Comparison of ENCODE assay signal across 26 cellular contexts in genomic region chr18:3429121-3429520, GRCh38. TPM values are rescaled to one million over a fixed set of nuclear protein-coding genes. Genes with fewer than 3 reads are reported as not detected.
DNase-seq lines count a peak whose midpoint lies in the region; ATAC-seq, FAIRE-seq and TF ChIP-seq lines count a peak whose summit lies in the region.
"Had no signal": no experiment of that assay in that cellular context is flagged by ENCODE, and none has a peak within 500 bp of the region (broad histone marks: within the 10 kb centered on the region; RNA-seq: fewer than 3 reads in every experiment).

No MANE protein-coding gene starts in this region.

- H3K14ac ChIP-seq in trophoblast cell (ENCODE audit: low read length), result no peak overlapping the region

- POLR2A ChIA-PET in K562 (lab: Yijun Ruan, JAX), result no interaction called here

- no peak overlapping the region for H3K27ac Mint-ChIP-seq in GM23338
- H3K27ac Mint-ChIP-seq: CD14-positive monocyte; CD4-positive, alpha-beta memory T cell had no signal

- no peak overlapping the region for H2BK5ac ChIP-seq in trophoblast cell (ENCODE audit: low read depth, low read length, poor library complexity)

- no peak overlapping the region for H4K12ac ChIP-seq in trophoblast cell (ENCODE audit: low read depth, low read length)

- in situ Hi-C loops in K562 (cut with MboI), result no loop called here

- no peak overlapping the region for H3K18ac ChIP-seq in trophoblast cell (ENCODE audit: low read length)

- H3K9ac ChIP-seq in K562 (ENCODE audit: insufficient read depth in 1 of 2, low read depth in 2 of 2, low read length in 2 of 2) (no peak overlapping the region), trophoblast cell (ENCODE audit: low read length) (no peak overlapping the region)
- H3K9ac ChIP-seq: BLaER1 had no signal

- no peak overlapping the region for H4K8ac ChIP-seq in trophoblast cell (ENCODE audit: low read depth, low read length)

- intact Hi-C loops in K562 (cut with micrococcal nuclease), result no loop called here

- no peak overlapping the region for H3K4me2 ChIP-seq in GM23338
- H3K4me2 ChIP-seq in K562 (ENCODE audit: insufficient read depth, low read length), result no peak overlapping the region
- H3K4me2 ChIP-seq in trophoblast cell (ENCODE audit: low read length), result no peak overlapping the region
- H3K4me2 ChIP-seq: BLaER1 had no signal

- H3K79me2 ChIP-seq in GM23338 (replicated peaks; ENCODE audit: insufficient read depth) (no peaks in the 10 kb centered on the region), K562 (ENCODE audit: control insufficient read depth, insufficient read depth, low read length) (no peaks in the 10 kb centered on the region), trophoblast cell (ENCODE audit: control insufficient read depth, insufficient read depth, low read length, poor library complexity) (no peaks in the 10 kb centered on the region)

- no peak for FAIRE-seq in K562 (lab: Jason Lieb, UNC)
- FAIRE-seq: A204.1, GM12878, GM12892, GM18507 had no signal

- no peak for TF ChIP-seq POLR2A in K562 (conservative IDR thresholded peaks at IDR 0.05)

- H3K4me1 ChIP-seq in GM23338 (ENCODE audit: insufficient read depth) (peaks cover 8% of the 10 kb centered on the region; the same call in 1 of the 2 replicates), K562 (replicated peaks in 1 of 2; ENCODE audit: control insufficient read depth in 2 of 2, insufficient read depth in 2 of 2, low read length in 2 of 2) (peaks cover 3 to 7% of the 10 kb centered on the region in 2 experiments; a peak in 3 of 5 replicates), trophoblast cell (ENCODE audit: control insufficient read depth in 1 of 2, insufficient read depth in 2 of 2, low read length in 2 of 2) (no peaks in the 10 kb centered on the region)
- no peaks in the 10 kb centered on the region for H3K4me1 ChIP-seq in effector memory CD4-positive, alpha-beta T cell (ENCODE audit: control insufficient read depth, insufficient read depth, low read length, poor library complexity, severe bottlenecking)
- H3K4me1 ChIP-seq: BE2C, BLaER1 had no signal

- no peak overlapping the region for H2BK120ac ChIP-seq in trophoblast cell (ENCODE audit: insufficient read depth, low read length, poor library complexity)

- H3K9me1 ChIP-seq in K562 (ENCODE audit: control insufficient read depth, insufficient read depth, low read length), result no peaks in the 10 kb centered on the region

- no peaks in the 10 kb centered on the region for H3K9me2 ChIP-seq in GM23338 (ENCODE audit: insufficient read depth)

- H3K27me3 ChIP-seq in GM23338 (ENCODE audit: insufficient read depth), result no peaks in the 10 kb centered on the region
- H3K27me3 ChIP-seq in K562 (ENCODE audit: control insufficient read depth in 2 of 2, insufficient read depth in 2 of 2, low read length in 2 of 2), result no peaks in the 10 kb centered on the region
- no peaks in the 10 kb centered on the region for H3K27me3 ChIP-seq in trophoblast cell (ENCODE audit: insufficient read depth, low read length)
- no peaks in the 10 kb centered on the region for H3K27me3 ChIP-seq in effector memory CD4-positive, alpha-beta T cell (replicated peaks; ENCODE audit: control insufficient read depth, insufficient read depth, low read length, poor library complexity, severe bottlenecking)
- H3K27me3 ChIP-seq: BE2C, BLaER1 had no signal

- TF ChIP-seq CTCF in GM23338 (conservative IDR thresholded peaks at IDR 0.05; ENCODE audit: low read depth in 2 of 2) (no peak), K562 (IDR thresholded peaks at IDR 0.05 in 2 of 3, conservative IDR thresholded peaks at IDR 0.05 in 1 of 3; ENCODE audit: insufficient read depth in 2 of 3, low read depth in 1 of 3, low read length in 3 of 3) (no peak)

- DNase-seq in GM23338 (ENCODE audit: low spot score), result no peak
- DNase-seq in K562 (ENCODE audit: extremely low read depth in 1 of 4, low spot score in 3 of 4), result no peak
- DNase-seq in trophoblast cell, result peak; percentile 30 to 80
- DNase-seq in effector memory CD4-positive, alpha-beta T cell, result no peak
- DNase-seq in NCI-H1436 treated with DMSO at 0.1 percent for 48 hours (lab: John Stamatoyannopoulos, UW), result no peak
- DNase-seq: 8988T; ACHN; BE2C; C1 segment of cervical spinal cord; CD4-positive, alpha-beta memory T cell; CD4-positive, CD25-positive, alpha-beta regulatory T cell; CD8-positive, alpha-beta memory T cell; COR-L47; DMS 273 treated with DMSO at 0.1 percent for 48 hours; DMS153; DMS53; DMS79; DND-41; EL; GDM1 had no signal

- peaks cover 2% of the 10 kb centered on the region; the same call in 1 of the 3 replicates for H3K4me1 Mint-ChIP-seq in GM23338
- H3K4me1 Mint-ChIP-seq: CD4-positive, alpha-beta memory T cell; CD4-positive, CD25-positive, alpha-beta regulatory T cell; CD8-positive, alpha-beta memory T cell had no signal

- H3K79me1 ChIP-seq in trophoblast cell (ENCODE audit: low read length), result no peaks in the 10 kb centered on the region

- no peaks in the 10 kb centered on the region for H3K27me3 Mint-ChIP-seq in GM23338 (ENCODE audit: insufficient read depth, low read depth, poor library complexity)
- H3K27me3 Mint-ChIP-seq: CD4-positive, alpha-beta memory T cell; CD4-positive, CD25-positive, alpha-beta regulatory T cell had no signal

- H2AFZ ChIP-seq in GM23338 (peak overlapping the region; percentile 59), K562 (ENCODE audit: low read depth, low read length) (peak overlapping the region; percentile 18; the same call in 1 of the 2 replicates), trophoblast cell (ENCODE audit: insufficient read depth, low read length, poor library complexity) (no peak overlapping the region)

- H3K36me3 ChIP-seq in GM23338 (ENCODE audit: insufficient read depth), result no peaks in the 10 kb centered on the region
- no peaks in the 10 kb centered on the region for H3K36me3 ChIP-seq in K562 (ENCODE audit: control insufficient read depth, insufficient read depth, low read length)
- peaks cover 0 to 3% of the 10 kb centered on the region in 2 experiments for H3K36me3 ChIP-seq in trophoblast cell (ENCODE audit: control insufficient read depth in 1 of 2, insufficient read depth in 2 of 2, low read length in 2 of 2)
- no peaks in the 10 kb centered on the region for H3K36me3 ChIP-seq in effector memory CD4-positive, alpha-beta T cell (ENCODE audit: control insufficient read depth, insufficient read depth, low read length)
- H3K36me3 ChIP-seq: BE2C, BLaER1 had no signal

- no peak overlapping the region for H4K91ac ChIP-seq in trophoblast cell (ENCODE audit: low read depth, low read length)

- ATAC-seq in GM23338 (no peak), K562 (no peak)
- ATAC-seq: GM12878 had no signal

- CTCF ChIA-PET in K562 (lab: Yijun Ruan, JAX; ENCODE audit: low intra/inter-chr PET ratio), result no interaction called here

- WGBS in K562 (ENCODE audit: insufficient coverage, low coverage, missing lambda C conversion rate), result 73% methylated on average over 3 of the region's 3 CpGs
- no CpG with 5 or more reads among the region's 3 CpGs for WGBS in trophoblast cell (ENCODE audit: extremely low coverage, insufficient coverage, insufficient read length)

- H3K27ac ChIP-seq in GM23338 (ENCODE audit: low read depth), result no peak overlapping the region
- no peak overlapping the region for H3K27ac ChIP-seq in K562 (ENCODE audit: extremely low read depth, low read depth, low read length)
- H3K27ac ChIP-seq in trophoblast cell (ENCODE audit: low read depth, low read length), result no peak overlapping the region
- H3K27ac ChIP-seq in effector memory CD4-positive, alpha-beta T cell (ENCODE audit: insufficient read depth, low read length, poor library complexity, severe bottlenecking), result no peak overlapping the region
- H3K27ac ChIP-seq: BLaER1 had no signal

- H3K36me3 Mint-ChIP-seq in GM23338 (ENCODE audit: low read depth), result no peaks in the 10 kb centered on the region
- H3K36me3 Mint-ChIP-seq: CD14-positive monocyte; CD4-positive, alpha-beta memory T cell; CD4-positive, CD25-positive, alpha-beta regulatory T cell; CD8-positive, alpha-beta memory T cell had no signal

- no peak for TF ChIP-seq EP300 in K562 (IDR thresholded peaks at IDR 0.05; ENCODE audit: low read length)

- H4K20me1 ChIP-seq in GM23338 (replicated peaks; ENCODE audit: insufficient read depth) (no peaks in the 10 kb centered on the region), K562 (replicated peaks; ENCODE audit: control insufficient read depth, insufficient read depth, low read length) (no peaks in the 10 kb centered on the region)
- H4K20me1 ChIP-seq: BLaER1 had no signal

- no TSS peak for BruUV-seq in K562 (replicated peaks; lab: Mats Ljungman, UMichigan)

- H3K23ac ChIP-seq in trophoblast cell (ENCODE audit: low read length), result no peak overlapping the region

- no peaks in the 10 kb centered on the region for H3K9me3 Mint-ChIP-seq in GM23338
- H3K9me3 Mint-ChIP-seq: CD14-positive monocyte; CD4-positive, alpha-beta memory T cell; CD4-positive, CD25-positive, alpha-beta regulatory T cell; CD8-positive, alpha-beta memory T cell had no signal

- H3K4me3 ChIP-seq in GM23338, result no peak overlapping the region
- H3K4me3 ChIP-seq in K562, result no peak overlapping the region
- H3K4me3 ChIP-seq in trophoblast cell (ENCODE audit: low read depth, low read length), result no peak overlapping the region
- H3K4me3 ChIP-seq in effector memory CD4-positive, alpha-beta T cell (ENCODE audit: insufficient read depth, low read depth, low read length, poor library complexity, severe bottlenecking), result no peak overlapping the region
- H3K4me3 ChIP-seq: BLaER1, GM12878 had no signal

- no peak for TF ChIP-seq RAD21 in K562 (CRISPR knock-in tag; conservative IDR thresholded peaks at IDR 0.05 in 1 of 2, IDR thresholded peaks at IDR 0.05 in 1 of 2)

- H3F3A ChIP-seq in GM23338 (replicated peaks; ENCODE audit: low read depth), result no peaks in the 10 kb centered on the region

- H2BK12ac ChIP-seq in trophoblast cell (ENCODE audit: low read length), result no peak overlapping the region

- H3K9me3 ChIP-seq in K562 (replicated peaks; ENCODE audit: control insufficient read depth, insufficient read depth, low read depth, low read length) (no peaks in the 10 kb centered on the region), trophoblast cell (ENCODE audit: insufficient read depth, low read depth, low read length) (no peaks in the 10 kb centered on the region)
- H3K9me3 ChIP-seq in effector memory CD4-positive, alpha-beta T cell (ENCODE audit: control insufficient read depth, low read length), result no peaks in the 10 kb centered on the region
- H3K9me3 ChIP-seq: BE2C, BLaER1 had no signal

- no peak overlapping the region for H3K4me3 Mint-ChIP-seq in GM23338
- H3K4me3 Mint-ChIP-seq: CD14-positive monocyte; CD4-positive, alpha-beta memory T cell; CD4-positive, CD25-positive, alpha-beta regulatory T cell; CD8-positive, alpha-beta memory T cell had no signal

- no peak overlapping the region for H3K4ac ChIP-seq in trophoblast cell (ENCODE audit: low read depth, low read length)

- no peak overlapping the region for H2AK5ac ChIP-seq in trophoblast cell (ENCODE audit: low read length)

RNA-seq across cellular contexts. Expression of gene TGIF1, which starts 20.9 kb away (rescaled TPM):
- 286 and 294 TPM in 2 replicates for total RNA-seq in GM23338 (2014; rRNA removed; shearing (Covaris generic))
- 288 and 316 TPM in 2 replicates for polyA plus RNA-seq in GM23338 (2016; fragmentation: Nextera tagmentation; extraction: Ambion mirVana)
- 63.6 and 121 TPM in 2 replicates for total RNA-seq in K562 (2011; cell fraction: chromatin; rRNA removed; ENCODE audit: low replicate concordance)
- 64.2 and 69.3 TPM in 2 replicates for total RNA-seq in K562 (2011; cell fraction: nucleolus; rRNA removed)
- total RNA-seq in K562 (2011; cell fraction: nucleoplasm; rRNA removed), result 73.3 and 83.1 TPM in 2 replicates
- 40.1 and 65.8 TPM in 2 replicates for total RNA-seq in K562 (2014; rRNA removed)
- 49.2 and 54.5 TPM in 2 replicates for total RNA-seq in K562 (2014; rRNA removed; fragmentation: Illumina TruSeq; extraction: Trizol)
- 43.5 and 47.9 TPM in 2 replicates for total RNA-seq in K562 (2015; rRNA removed; fragmentation: Illumina TruSeq; extraction: Trizol)
- total RNA-seq in K562 (2021), result 44.6 and 49.3 TPM in 2 replicates
- polyA plus RNA-seq in K562 (2011; rRNA removed), result 55.5 and 56.3 TPM in 2 replicates
- polyA plus RNA-seq in K562 (2011; cell fraction: cytosol; rRNA removed), result 68.0 and 84.8 TPM in 2 replicates
- polyA plus RNA-seq in K562 (2011; cell fraction: nucleus; rRNA removed), result 110 and 144 TPM in 2 replicates
- 43.2 and 67.0 TPM in 2 replicates for polyA plus RNA-seq in K562 (2012)
- 60.9 and 77.7 TPM in 2 replicates for polyA plus RNA-seq in K562 (2014; fragmentation: Illumina TruSeq; extraction: Trizol)
- 10 to 100 TPM; 16.1 to 18.0 TPM for polyA plus RNA-seq in K562 (2014; fragmentation: Nextera tagmentation; extraction: Ambion mirVana)
- polyA plus RNA-seq in K562 (2014; rRNA removed), result 40.6 and 43.7 TPM in 2 replicates
- 62.8 and 65.0 TPM in 2 replicates for polyA minus RNA-seq in K562 (2011; rRNA and poly(A)+ RNA removed)
- polyA minus RNA-seq in K562 (2011; cell fraction: cytosol; rRNA and poly(A)+ RNA removed), result 20.3 and 31.7 TPM in 2 replicates
- polyA minus RNA-seq in K562 (2011; cell fraction: nucleus; rRNA and poly(A)+ RNA removed), result 54.0 and 105 TPM in 2 replicates
- 125 and 128 TPM in 2 replicates for polyA plus RNA-seq in trophoblast cell (2013)

Comparison
In these comparisons a context has a peak if more than half of its experiments do, and no peak if none do; other contexts are left out.
1. DNase-seq: peak in trophoblast cell (2 of 2); none in GM23338 (single experiment), K562 (0 of 4), effector memory CD4-positive, alpha-beta T cell (0 of 3) and NCI-H1436 treated with DMSO at 0.1 percent for 48 hours (single experiment).